Comparison of ENCODE assay signal across 1 cellular context in the genomic region with DNA sequence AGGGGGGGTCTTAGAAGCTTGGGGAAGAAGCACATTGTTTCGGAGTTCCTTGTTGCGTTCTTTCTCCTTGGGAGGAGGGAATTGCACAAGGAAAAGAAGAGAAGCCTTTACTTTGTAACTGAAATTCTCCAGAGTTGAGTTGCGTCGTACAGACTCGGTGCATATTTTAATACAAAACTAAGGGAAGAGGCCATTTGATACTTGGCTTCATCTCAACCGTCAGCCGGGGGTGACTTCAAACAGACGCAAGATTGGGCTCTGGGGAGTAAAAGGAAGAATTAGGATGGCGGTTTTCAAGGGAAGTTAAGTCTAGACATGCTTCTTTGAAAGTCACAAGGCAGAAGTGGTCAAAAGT.
TF ChIP-seq lines count a peak whose summit lies in the region.

No MANE protein-coding gene starts in this region.

TF ChIP-seq in liver, 16 proteins besides CTCF, POLR2A, EP300 and RAD21 (continued from another document):
- TF ChIP-seq, protein P1, sequence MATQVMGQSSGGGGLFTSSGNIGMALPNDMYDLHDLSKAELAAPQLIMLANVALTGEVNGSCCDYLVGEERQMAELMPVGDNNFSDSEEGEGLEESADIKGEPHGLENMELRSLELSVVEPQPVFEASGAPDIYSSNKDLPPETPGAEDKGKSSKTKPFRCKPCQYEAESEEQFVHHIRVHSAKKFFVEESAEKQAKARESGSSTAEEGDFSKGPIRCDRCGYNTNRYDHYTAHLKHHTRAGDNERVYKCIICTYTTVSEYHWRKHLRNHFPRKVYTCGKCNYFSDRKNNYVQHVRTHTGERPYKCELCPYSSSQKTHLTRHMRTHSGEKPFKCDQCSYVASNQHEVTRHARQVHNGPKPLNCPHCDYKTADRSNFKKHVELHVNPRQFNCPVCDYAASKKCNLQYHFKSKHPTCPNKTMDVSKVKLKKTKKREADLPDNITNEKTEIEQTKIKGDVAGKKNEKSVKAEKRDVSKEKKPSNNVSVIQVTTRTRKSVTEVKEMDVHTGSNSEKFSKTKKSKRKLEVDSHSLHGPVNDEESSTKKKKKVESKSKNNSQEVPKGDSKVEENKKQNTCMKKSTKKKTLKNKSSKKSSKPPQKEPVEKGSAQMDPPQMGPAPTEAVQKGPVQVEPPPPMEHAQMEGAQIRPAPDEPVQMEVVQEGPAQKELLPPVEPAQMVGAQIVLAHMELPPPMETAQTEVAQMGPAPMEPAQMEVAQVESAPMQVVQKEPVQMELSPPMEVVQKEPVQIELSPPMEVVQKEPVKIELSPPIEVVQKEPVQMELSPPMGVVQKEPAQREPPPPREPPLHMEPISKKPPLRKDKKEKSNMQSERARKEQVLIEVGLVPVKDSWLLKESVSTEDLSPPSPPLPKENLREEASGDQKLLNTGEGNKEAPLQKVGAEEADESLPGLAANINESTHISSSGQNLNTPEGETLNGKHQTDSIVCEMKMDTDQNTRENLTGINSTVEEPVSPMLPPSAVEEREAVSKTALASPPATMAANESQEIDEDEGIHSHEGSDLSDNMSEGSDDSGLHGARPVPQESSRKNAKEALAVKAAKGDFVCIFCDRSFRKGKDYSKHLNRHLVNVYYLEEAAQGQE (IDR thresholded peaks at IDR 0.05), result no peak
- TF ChIP-seq JUND (IDR thresholded peaks at IDR 0.05) (no peak), FOXA1 (IDR thresholded peaks at IDR 0.05) (no peak)
TF ChIP-seq in liver: peak in this region for 0.
